Comparison of ENCODE assay signal across 10 cellular contexts in genomic region chr6:11586574-11586973, GRCh38. TPM values are rescaled to one million over a fixed set of nuclear protein-coding genes. Genes with fewer than 3 reads are reported as not detected.
DNase-seq lines count a peak whose midpoint lies in the region; ATAC-seq and TF ChIP-seq lines count a peak whose summit lies in the region.
"Had no signal": no experiment of that assay in that cellular context is flagged by ENCODE, and none has a peak within 500 bp of the region (broad histone marks: within the 10 kb centered on the region; RNA-seq: fewer than 3 reads in every experiment).

No MANE protein-coding gene starts in this region.

- ATAC-seq in esophagus mucosa: no peak

- no peak for TF ChIP-seq EP300 in SK-N-SH (IDR thresholded peaks at IDR 0.05; ENCODE audit: borderline replicate concordance in 1 of 2, low read depth in 1 of 2, low read length in 1 of 2)

- CTCF ChIA-PET in SK-N-SH (lab: Yijun Ruan, JAX) (interaction anchor here (0.7 to 1.2 kb wide), 4 partner anchors 69 to 1227 kb away, joined by 3 to 5 read pairs (median 4); no protein-coding TSS in a partner anchor), GM10248 (lab: Yijun Ruan, JAX) (interaction anchor here (1.6 to 4.5 kb wide), 4 partner anchors 10 to 1020 kb away, joined by 6 to 32 read pairs (median 23); partner anchors contain the start of gene EDN1)

- TF ChIP-seq CTCF in SK-N-SH (IDR thresholded peaks at IDR 0.05) (no peak), fibroblast of villous mesenchyme (IDR thresholded peaks at IDR 0.05; ENCODE audit: insufficient read depth, low read depth, low read length) (no peak), GM10248 (IDR thresholded peaks at IDR 0.05; ENCODE audit: control extremely low read depth, extremely low read depth, low read depth, missing control alignments) (no peak)

- POLR2A ChIA-PET in SK-N-SH (lab: Yijun Ruan, JAX): no interaction called here
- POLR2A ChIA-PET in GM10248 (lab: Yijun Ruan, JAX): no interaction called here

- TF ChIP-seq RAD21 in SK-N-SH (IDR thresholded peaks at IDR 0.05; ENCODE audit: low read length): no peak

- peak overlapping the region; percentile 60; the same call in 1 of the 2 replicates for H2AFZ ChIP-seq in SK-N-SH (ENCODE audit: low read depth)

- no peaks in the 10 kb centered on the region for H3K27me3 ChIP-seq in SK-N-SH (ENCODE audit: insufficient read depth)

- H3F3A ChIP-seq in SK-N-SH (replicated peaks; ENCODE audit: insufficient read depth): peaks cover 21% of the 10 kb centered on the region

- no peaks in the 10 kb centered on the region for H3K36me3 ChIP-seq in SK-N-SH (replicated peaks in 1 of 2; ENCODE audit: control insufficient read depth in 1 of 2, insufficient read depth in 2 of 2, low read length in 1 of 2)

- no peak overlapping the region for H3K4me3 ChIP-seq in SK-N-SH (ENCODE audit: low read depth in 2 of 2, low read length in 1 of 2)
- H3K4me3 ChIP-seq in fibroblast of villous mesenchyme (ENCODE audit: low read depth, low read length): no peak overlapping the region

- no peaks in the 10 kb centered on the region for H3K79me2 ChIP-seq in SK-N-SH (ENCODE audit: insufficient read depth)

- H3K9ac ChIP-seq in SK-N-SH: peak overlapping the region; percentile 42

- H3K4me1 ChIP-seq in SK-N-SH (ENCODE audit: control insufficient read depth in 1 of 2, insufficient read depth in 2 of 2, low read depth in 1 of 2, low read length in 1 of 2): peaks cover 0 to 8% of the 10 kb centered on the region in 2 experiments; a peak in 2 of 4 replicates

- no peaks in the 10 kb centered on the region for H3K9me2 ChIP-seq in SK-N-SH

- DNase-seq in GM03348 (ENCODE audit: low spot score): peak; percentile 77
- no peak for DNase-seq in SK-N-SH
- peak; percentile 83 for DNase-seq in fibroblast of villous mesenchyme (ENCODE audit: low read depth)
- peak; percentile 88 for DNase-seq in renal cortical epithelial cell (ENCODE audit: low read depth)
- DNase-seq in NCI-H69 (lab: John Stamatoyannopoulos, UW): no peak
- no peak for DNase-seq in GM10248 (ENCODE audit: extremely low spot score)
- DNase-seq in COLO829 (ENCODE audit: low spot score): no peak
- DNase-seq: activated B cell treated with CpG ODN at 0.5 μM for 24 hours; activated naive CD4-positive, alpha-beta T cell treated with anti-CD3 and anti-CD28 coated beads, Interleukin-2, amount 10 ng/mL, durations not matched to agents 7 days and 5 days had no signal

- H4K20me1 ChIP-seq in SK-N-SH (ENCODE audit: insufficient read depth): no peaks in the 10 kb centered on the region

- peak overlapping the region in 1 of 2 experiments; percentile 60; a peak in 3 of 4 replicates for H3K27ac ChIP-seq in SK-N-SH (ENCODE audit: low read depth in 2 of 2, low read length in 1 of 2)

- WGBS in SK-N-SH (ENCODE audit: low lambda C conversion rate): 46% methylated on average over 4 of the region's 6 CpGs

- no peaks in the 10 kb centered on the region for H3K9me3 ChIP-seq in SK-N-SH

- H3K4me2 ChIP-seq in SK-N-SH: no peak overlapping the region

TF ChIP-seq in SK-N-SH, 30 proteins besides CTCF, POLR2A, EP300 and RAD21 (continues in another document):
- TF ChIP-seq MXI1 (IDR thresholded peaks at IDR 0.05; ENCODE audit: low read depth, low read length): no peak
- TF ChIP-seq FOSL2 (IDR thresholded peaks at IDR 0.05; ENCODE audit: borderline replicate concordance, low read depth): no peak
- TF ChIP-seq YY1 (IDR thresholded peaks at IDR 0.05; ENCODE audit: low read depth): peak; percentile 52; the same call in 1 of the 2 replicates
- TF ChIP-seq REST (IDR thresholded peaks at IDR 0.05; ENCODE audit: low read depth, low read length): no peak
- no peak for TF ChIP-seq NRF1 (IDR thresholded peaks at IDR 0.05; ENCODE audit: low read depth, low read length)
- TF ChIP-seq RCOR1 (IDR thresholded peaks at IDR 0.05; ENCODE audit: low read length): no peak
- no peak for TF ChIP-seq IRF3 (IDR thresholded peaks at IDR 0.05; ENCODE audit: low read depth, low read length)
- no peak for TF ChIP-seq GABPA (IDR thresholded peaks at IDR 0.05; ENCODE audit: low read depth)
- TF ChIP-seq TAF1 (IDR thresholded peaks at IDR 0.05; ENCODE audit: borderline replicate concordance, low read depth, low read length): no peak
- no peak for TF ChIP-seq USF1 (IDR thresholded peaks at IDR 0.05; ENCODE audit: borderline replicate concordance, low read depth)
- peak; percentile 15; the same call in 1 of the 2 replicates for TF ChIP-seq NFIC (IDR thresholded peaks at IDR 0.05; ENCODE audit: borderline replicate concordance)
- no peak for TF ChIP-seq ELF1 (IDR thresholded peaks at IDR 0.05)
- TF ChIP-seq GATA2 (CRISPR knock-in tag; IDR thresholded peaks at IDR 0.05): no peak
- TF ChIP-seq FOXJ3 (CRISPR knock-in tag; IDR thresholded peaks at IDR 0.05): no peak
- no peak for TF ChIP-seq SMC3 (IDR thresholded peaks at IDR 0.05; ENCODE audit: low read depth, low read length)
- no peak for TF ChIP-seq SIN3A (IDR thresholded peaks at IDR 0.05; ENCODE audit: borderline replicate concordance, low read depth, low read length)
- no peak for TF ChIP-seq RFX5 (IDR thresholded peaks at IDR 0.05; ENCODE audit: low read length)
- no peak for TF ChIP-seq RXRA (IDR thresholded peaks at IDR 0.05; ENCODE audit: borderline replicate concordance, low read depth)
- no peak for TF ChIP-seq USF2 (IDR thresholded peaks at IDR 0.05; ENCODE audit: borderline replicate concordance, low read depth, low read length)
- TF ChIP-seq EZH2phosphoT487 (IDR thresholded peaks at IDR 0.05; ENCODE audit: borderline replicate concordance, low read depth): no peak
- TF ChIP-seq TEAD4 (IDR thresholded peaks at IDR 0.05; ENCODE audit: borderline replicate concordance, insufficient read depth): peak; percentile 75
- peak; percentile 43; the same call in 1 of the 2 replicates for TF ChIP-seq PBX3 (IDR thresholded peaks at IDR 0.05)

RNA-seq across cellular contexts. Expression of gene TMEM170B, which starts 49.0 kb away (rescaled TPM):
- polyA plus RNA-seq in SK-N-SH (2012; rRNA removed): 0.44 and 0.65 TPM in 2 replicates
- polyA plus RNA-seq in SK-N-SH (2012; cell fraction: cytosol; rRNA removed): 0.76 and 0.88 TPM in 2 replicates
- 0.28 and 0.55 TPM in 2 replicates for polyA plus RNA-seq in SK-N-SH (2012; cell fraction: nucleus; rRNA removed)
- total RNA-seq in fibroblast of villous mesenchyme (2.3 and 2.6 TPM in 2 replicates), renal cortical epithelial cell (1.1 and 1.6 TPM in 2 replicates), esophagus mucosa (0.20 TPM)

Comparison
In these comparisons a context has a peak if more than half of its experiments do, and no peak if none do; other contexts are left out.
1. DNase-seq: peak in GM03348 (single experiment), fibroblast of villous mesenchyme (single experiment) and renal cortical epithelial cell (single experiment); none in SK-N-SH (single experiment), NCI-H69 (single experiment), GM10248 (single experiment) and COLO829 (single experiment).